In genomic region chr6:125363010-125363359, GRCh38 we compare ENCODE assay signal across 1 cellular context.
A peak's percentile ranks its signal among the peaks of the same experiment; 100 is the strongest.
TF ChIP-seq lines count a peak whose summit lies in the region.

No MANE protein-coding gene starts in this region.

TF ChIP-seq in HEK293, 187 proteins besides CTCF, POLR2A, EP300 and RAD21 (continued from another document and continues in another):
- TF ChIP-seq ZNF148 (tag by site-specific recombination; IDR thresholded peaks at IDR 0.05; ENCODE audit: borderline replicate concordance) (no peak), ZNF202 (tag by site-specific recombination; IDR thresholded peaks at IDR 0.05; ENCODE audit: borderline replicate concordance) (no peak), ZFHX2 (tag by site-specific recombination; conservative IDR thresholded peaks at IDR 0.05) (no peak), ZNF521 (tag by site-specific recombination; IDR thresholded peaks at IDR 0.05) (no peak), INSM2 (tag by site-specific recombination; IDR thresholded peaks at IDR 0.05) (peak; percentile 76), ZNF394 (tag by site-specific recombination; IDR thresholded peaks at IDR 0.05; ENCODE audit: borderline replicate concordance) (peak; percentile 82; the same call in 1 of the 2 replicates), ZNF610 (tag by site-specific recombination; IDR thresholded peaks at IDR 0.05; ENCODE audit: borderline replicate concordance) (no peak), ZEB2 (tag by site-specific recombination; IDR thresholded peaks at IDR 0.05) (peak; percentile 91; the same call in 1 of the 2 replicates), ZNF335 (tag by site-specific recombination; conservative IDR thresholded peaks at IDR 0.05) (peak; percentile 91), RBAK (tag by site-specific recombination; IDR thresholded peaks at IDR 0.05) (no peak), ZNF292 (tag by site-specific recombination; IDR thresholded peaks at IDR 0.05; ENCODE audit: borderline replicate concordance, low read depth) (no peak), ZNF600 (tag by site-specific recombination; IDR thresholded peaks at IDR 0.05) (0 out of 2 replicates have a peak, but pooled peaks have one; percentile 9), ZNF24 (tag by site-specific recombination; IDR thresholded peaks at IDR 0.05) (peak; percentile 70), PRDM6 (tag by site-specific recombination; IDR thresholded peaks at IDR 0.05) (peak; percentile 88), ZNF660 (tag by site-specific recombination; IDR thresholded peaks at IDR 0.05) (peak; percentile 20; the same call in 1 of the 2 replicates), SP7 (tag by site-specific recombination; IDR thresholded peaks at IDR 0.05) (peak; percentile 68; the same call in 1 of the 2 replicates), KLF10 (tag by site-specific recombination; IDR thresholded peaks at IDR 0.05) (peak; percentile 36; the same call in 1 of the 2 replicates), GLI2 (tag by site-specific recombination; IDR thresholded peaks at IDR 0.05; ENCODE audit: borderline replicate concordance, low read depth) (no peak), HOXA7 (CRISPR knock-in tag; IDR thresholded peaks at IDR 0.05; ENCODE audit: borderline replicate concordance) (no peak), BCL11B (tag by site-specific recombination; IDR thresholded peaks at IDR 0.05; ENCODE audit: low read depth) (no peak), ATF2 (tag by site-specific recombination; IDR thresholded peaks at IDR 0.05; ENCODE audit: low read depth) (no peak), ZNF391 (tag by site-specific recombination; IDR thresholded peaks at IDR 0.05; ENCODE audit: borderline replicate concordance, low read depth) (peak; percentile 22; the same call in 1 of the 2 replicates), SETDB1 (IDR thresholded peaks at IDR 0.05; ENCODE audit: insufficient read length, low read length) (peak; percentile 16), ZNF10 (tag by site-specific recombination; IDR thresholded peaks at IDR 0.05) (0 out of 2 replicates have a peak, but pooled peaks have one; percentile 34), HOXD13 (CRISPR knock-in tag; IDR thresholded peaks at IDR 0.05; ENCODE audit: borderline replicate concordance) (no peak), KLF8 (tag by site-specific recombination; IDR thresholded peaks at IDR 0.05) (peak; percentile 33; the same call in 1 of the 2 replicates)
- TF ChIP-seq, protein P1, sequence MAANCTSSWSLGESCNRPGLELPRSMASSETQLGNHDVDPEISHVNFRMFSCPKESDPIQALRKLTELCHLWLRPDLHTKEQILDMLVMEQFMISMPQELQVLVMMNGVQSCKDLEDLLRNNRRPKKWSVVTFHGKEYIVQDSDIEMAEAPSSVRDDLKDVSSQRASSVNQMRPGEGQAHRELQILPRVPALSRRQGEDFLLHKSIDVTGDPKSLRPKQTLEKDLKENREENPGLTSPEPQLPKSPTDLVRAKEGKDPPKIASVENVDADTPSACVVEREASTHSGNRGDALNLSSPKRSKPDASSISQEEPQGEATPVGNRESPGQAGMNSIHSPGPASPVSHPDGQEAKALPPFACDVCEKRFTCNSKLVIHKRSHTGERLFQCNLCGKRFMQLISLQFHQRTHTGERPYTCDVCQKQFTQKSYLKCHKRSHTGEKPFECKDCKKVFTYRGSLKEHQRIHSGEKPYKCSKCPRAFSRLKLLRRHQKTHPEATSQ (tag by site-specific recombination; IDR thresholded peaks at IDR 0.05) = no peak
- TF ChIP-seq, protein P2, sequence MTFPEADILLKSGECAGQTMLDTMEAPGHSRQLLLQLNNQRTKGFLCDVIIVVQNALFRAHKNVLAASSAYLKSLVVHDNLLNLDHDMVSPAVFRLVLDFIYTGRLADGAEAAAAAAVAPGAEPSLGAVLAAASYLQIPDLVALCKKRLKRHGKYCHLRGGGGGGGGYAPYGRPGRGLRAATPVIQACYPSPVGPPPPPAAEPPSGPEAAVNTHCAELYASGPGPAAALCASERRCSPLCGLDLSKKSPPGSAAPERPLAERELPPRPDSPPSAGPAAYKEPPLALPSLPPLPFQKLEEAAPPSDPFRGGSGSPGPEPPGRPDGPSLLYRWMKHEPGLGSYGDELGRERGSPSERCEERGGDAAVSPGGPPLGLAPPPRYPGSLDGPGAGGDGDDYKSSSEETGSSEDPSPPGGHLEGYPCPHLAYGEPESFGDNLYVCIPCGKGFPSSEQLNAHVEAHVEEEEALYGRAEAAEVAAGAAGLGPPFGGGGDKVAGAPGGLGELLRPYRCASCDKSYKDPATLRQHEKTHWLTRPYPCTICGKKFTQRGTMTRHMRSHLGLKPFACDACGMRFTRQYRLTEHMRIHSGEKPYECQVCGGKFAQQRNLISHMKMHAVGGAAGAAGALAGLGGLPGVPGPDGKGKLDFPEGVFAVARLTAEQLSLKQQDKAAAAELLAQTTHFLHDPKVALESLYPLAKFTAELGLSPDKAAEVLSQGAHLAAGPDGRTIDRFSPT (tag by site-specific recombination; IDR thresholded peaks at IDR 0.05) = 0 out of 2 replicates have a peak, but pooled peaks have one; percentile 6
- TF ChIP-seq, protein P3, sequence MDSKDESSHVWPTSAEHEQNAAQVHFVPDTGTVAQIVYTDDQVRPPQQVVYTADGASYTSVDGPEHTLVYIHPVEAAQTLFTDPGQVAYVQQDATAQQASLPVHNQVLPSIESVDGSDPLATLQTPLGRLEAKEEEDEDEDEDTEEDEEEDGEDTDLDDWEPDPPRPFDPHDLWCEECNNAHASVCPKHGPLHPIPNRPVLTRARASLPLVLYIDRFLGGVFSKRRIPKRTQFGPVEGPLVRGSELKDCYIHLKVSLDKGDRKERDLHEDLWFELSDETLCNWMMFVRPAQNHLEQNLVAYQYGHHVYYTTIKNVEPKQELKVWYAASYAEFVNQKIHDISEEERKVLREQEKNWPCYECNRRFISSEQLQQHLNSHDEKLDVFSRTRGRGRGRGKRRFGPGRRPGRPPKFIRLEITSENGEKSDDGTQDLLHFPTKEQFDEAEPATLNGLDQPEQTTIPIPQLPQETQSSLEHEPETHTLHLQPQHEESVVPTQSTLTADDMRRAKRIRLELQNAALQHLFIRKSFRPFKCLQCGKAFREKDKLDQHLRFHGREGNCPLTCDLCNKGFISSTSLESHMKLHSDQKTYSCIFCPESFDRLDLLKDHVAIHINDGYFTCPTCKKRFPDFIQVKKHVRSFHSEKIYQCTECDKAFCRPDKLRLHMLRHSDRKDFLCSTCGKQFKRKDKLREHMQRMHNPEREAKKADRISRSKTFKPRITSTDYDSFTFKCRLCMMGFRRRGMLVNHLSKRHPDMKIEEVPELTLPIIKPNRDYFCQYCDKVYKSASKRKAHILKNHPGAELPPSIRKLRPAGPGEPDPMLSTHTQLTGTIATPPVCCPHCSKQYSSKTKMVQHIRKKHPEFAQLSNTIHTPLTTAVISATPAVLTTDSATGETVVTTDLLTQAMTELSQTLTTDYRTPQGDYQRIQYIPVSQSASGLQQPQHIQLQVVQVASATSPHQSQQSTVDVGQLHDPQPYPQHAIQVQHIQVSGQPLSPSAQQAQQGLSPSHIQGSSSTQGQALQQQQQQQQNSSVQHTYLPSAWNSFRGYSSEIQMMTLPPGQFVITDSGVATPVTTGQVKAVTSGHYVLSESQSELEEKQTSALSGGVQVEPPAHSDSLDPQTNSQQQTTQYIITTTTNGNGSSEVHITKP (tag by site-specific recombination; IDR thresholded peaks at IDR 0.05) = peak; percentile 55; the same call in 1 of the 2 replicates
- TF ChIP-seq, protein P4, sequence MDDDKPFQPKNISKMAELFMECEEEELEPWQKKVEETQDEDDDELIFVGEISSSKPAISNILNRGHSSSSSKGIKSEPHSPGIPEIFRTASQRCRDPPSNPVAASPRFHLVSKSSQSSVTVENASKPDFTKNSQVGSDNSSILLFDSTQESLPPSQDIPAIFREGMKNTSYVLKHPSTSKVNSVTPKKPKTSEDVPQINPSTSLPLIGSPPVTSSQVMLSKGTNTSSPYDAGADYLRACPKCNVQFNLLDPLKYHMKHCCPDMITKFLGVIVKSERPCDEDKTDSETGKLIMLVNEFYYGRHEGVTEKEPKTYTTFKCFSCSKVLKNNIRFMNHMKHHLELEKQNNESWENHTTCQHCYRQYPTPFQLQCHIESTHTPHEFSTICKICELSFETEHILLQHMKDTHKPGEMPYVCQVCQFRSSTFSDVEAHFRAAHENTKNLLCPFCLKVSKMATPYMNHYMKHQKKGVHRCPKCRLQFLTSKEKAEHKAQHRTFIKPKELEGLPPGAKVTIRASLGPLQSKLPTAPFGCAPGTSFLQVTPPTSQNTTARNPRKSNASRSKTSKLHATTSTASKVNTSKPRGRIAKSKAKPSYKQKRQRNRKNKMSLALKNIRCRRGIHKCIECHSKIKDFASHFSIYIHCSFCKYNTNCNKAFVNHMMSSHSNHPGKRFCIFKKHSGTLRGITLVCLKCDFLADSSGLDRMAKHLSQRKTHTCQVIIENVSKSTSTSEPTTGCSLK (tag by site-specific recombination; IDR thresholded peaks at IDR 0.05) = no peak
- TF ChIP-seq, protein P5, sequence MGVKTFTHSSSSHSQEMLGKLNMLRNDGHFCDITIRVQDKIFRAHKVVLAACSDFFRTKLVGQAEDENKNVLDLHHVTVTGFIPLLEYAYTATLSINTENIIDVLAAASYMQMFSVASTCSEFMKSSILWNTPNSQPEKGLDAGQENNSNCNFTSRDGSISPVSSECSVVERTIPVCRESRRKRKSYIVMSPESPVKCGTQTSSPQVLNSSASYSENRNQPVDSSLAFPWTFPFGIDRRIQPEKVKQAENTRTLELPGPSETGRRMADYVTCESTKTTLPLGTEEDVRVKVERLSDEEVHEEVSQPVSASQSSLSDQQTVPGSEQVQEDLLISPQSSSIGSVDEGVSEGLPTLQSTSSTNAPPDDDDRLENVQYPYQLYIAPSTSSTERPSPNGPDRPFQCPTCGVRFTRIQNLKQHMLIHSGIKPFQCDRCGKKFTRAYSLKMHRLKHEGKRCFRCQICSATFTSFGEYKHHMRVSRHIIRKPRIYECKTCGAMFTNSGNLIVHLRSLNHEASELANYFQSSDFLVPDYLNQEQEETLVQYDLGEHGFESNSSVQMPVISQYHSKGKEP (tag by site-specific recombination; IDR thresholded peaks at IDR 0.05) = 0 out of 2 replicates have a peak, but pooled peaks have one; percentile 4
- TF ChIP-seq, protein P6, sequence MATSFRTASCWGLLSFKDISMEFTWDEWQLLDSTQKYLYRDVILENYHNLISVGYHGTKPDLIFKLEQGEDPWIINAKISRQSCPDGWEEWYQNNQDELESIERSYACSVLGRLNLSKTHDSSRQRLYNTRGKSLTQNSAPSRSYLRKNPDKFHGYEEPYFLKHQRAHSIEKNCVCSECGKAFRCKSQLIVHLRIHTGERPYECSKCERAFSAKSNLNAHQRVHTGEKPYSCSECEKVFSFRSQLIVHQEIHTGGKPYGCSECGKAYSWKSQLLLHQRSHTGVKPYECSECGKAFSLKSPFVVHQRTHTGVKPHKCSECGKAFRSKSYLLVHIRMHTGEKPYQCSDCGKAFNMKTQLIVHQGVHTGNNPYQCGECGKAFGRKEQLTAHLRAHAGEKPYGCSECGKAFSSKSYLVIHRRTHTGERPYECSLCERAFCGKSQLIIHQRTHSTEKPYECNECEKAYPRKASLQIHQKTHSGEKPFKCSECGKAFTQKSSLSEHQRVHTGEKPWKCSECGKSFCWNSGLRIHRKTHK (tag by site-specific recombination; IDR thresholded peaks at IDR 0.05) = no peak
